In genomic region chr16:74275031-74275636, GRCh38 we compare ENCODE assay signal across 8 cellular contexts. TPM values are rescaled to one million over a fixed set of nuclear protein-coding genes. Genes with fewer than 3 reads are reported as not detected.
A peak's percentile ranks its signal among the peaks of the same experiment; 100 is the strongest.
DNase-seq lines count a peak whose midpoint lies in the region; ATAC-seq, FAIRE-seq and TF ChIP-seq lines count a peak whose summit lies in the region.

No MANE protein-coding gene starts in this region.

- no peak overlapping the region for H3K4me3 Mint-ChIP-seq in stimulated activated naive CD8-positive, alpha-beta T cell treated with anti-CD3 and anti-CD28 coated beads, Interleukin-15, amount 100 ng/mL, for 72 hours
- no peak overlapping the region for H3K4me3 Mint-ChIP-seq in activated CD4-positive, alpha-beta T cell treated with anti-CD3 and anti-CD28 coated beads, Interleukin-2, amount 10 ng/mL, durations not matched to agents 7 days and 5 days

- no peaks in the 10 kb centered on the region for H3K4me1 ChIP-seq in Loucy (ENCODE audit: insufficient read depth, low read length, poor library complexity, severe bottlenecking)
- H3K4me1 ChIP-seq in body of pancreas: peaks cover 15% of the 10 kb centered on the region
- H3K4me1 ChIP-seq in osteoblast (ENCODE audit: insufficient read depth, low read length): no peaks in the 10 kb centered on the region

- H3K36me3 Mint-ChIP-seq in activated CD4-positive, alpha-beta T cell treated with anti-CD3 and anti-CD28 coated beads, Interleukin-2, amount 10 ng/mL, durations not matched to agents 7 days and 5 days (ENCODE audit: low read depth): no peaks in the 10 kb centered on the region

- no peaks in the 10 kb centered on the region for H3F3A ChIP-seq in Loucy (ENCODE audit: low read depth)

- no peak for TF ChIP-seq POLR2A in body of pancreas (IDR thresholded peaks at IDR 0.05)

- H3K9me2 ChIP-seq in Loucy (replicated peaks; ENCODE audit: low read depth, low read length): no peaks in the 10 kb centered on the region

- no peak overlapping the region for H3K27ac Mint-ChIP-seq in stimulated activated naive CD8-positive, alpha-beta T cell treated with anti-CD3 and anti-CD28 coated beads, Interleukin-15, amount 100 ng/mL, for 72 hours
- no peak overlapping the region for H3K27ac Mint-ChIP-seq in activated CD4-positive, alpha-beta T cell treated with anti-CD3 and anti-CD28 coated beads, Interleukin-2, amount 10 ng/mL, durations not matched to agents 7 days and 5 days

- H3K4me2 ChIP-seq in Loucy (ENCODE audit: low read depth, low read length, poor library complexity, severe bottlenecking): no peak overlapping the region
- H3K4me2 ChIP-seq in osteoblast (ENCODE audit: insufficient read depth, low read length): no peak overlapping the region

- CTCF ChIA-PET in activated CD4-positive, alpha-beta T cell treated with anti-CD3 and anti-CD28 coated beads, Interleukin-2, amount 10 ng/mL, durations not matched to agents 7 days and 5 days (lab: Charles Lee): interaction anchor here (0.6 to 1.2 kb wide), 2 partner anchors 322 to 1132 kb away, joined by 3 read pairs; no protein-coding TSS in a partner anchor

- intact Hi-C loops in body of pancreas (cut with DNase I): no loop called here

- H3K79me2 ChIP-seq in Loucy (ENCODE audit: insufficient read depth, low read length): no peaks in the 10 kb centered on the region
- H3K79me2 ChIP-seq in osteoblast (ENCODE audit: insufficient read depth, low read length): no peaks in the 10 kb centered on the region

- 5 to 8% methylated on average over 2 of the region's 2 CpGs for WGBS in body of pancreas, 2 donors

- H3K9ac ChIP-seq in Loucy (ENCODE audit: low read depth, low read length, poor library complexity, severe bottlenecking): no peak overlapping the region

- H3K9me3 ChIP-seq in Loucy (ENCODE audit: insufficient read depth, low read depth, low read length) (0 out of 2 replicates have a peak, but pooled peaks cover 3% of the 10 kb centered on the region), body of pancreas (no peaks in the 10 kb centered on the region), osteoblast (ENCODE audit: low read depth, low read length) (no peaks in the 10 kb centered on the region)

- H3K27ac ChIP-seq in body of pancreas: no peak overlapping the region
- no peak overlapping the region for H3K27ac ChIP-seq in osteoblast (ENCODE audit: low read depth, low read length)

- H3K9me3 Mint-ChIP-seq in stimulated activated naive CD8-positive, alpha-beta T cell treated with anti-CD3 and anti-CD28 coated beads, Interleukin-15, amount 100 ng/mL, for 72 hours: peaks cover 0 to 6% of the 10 kb centered on the region in 2 donors
- peaks cover 4% of the 10 kb centered on the region for H3K9me3 Mint-ChIP-seq in activated CD4-positive, alpha-beta T cell treated with anti-CD3 and anti-CD28 coated beads, Interleukin-2, amount 10 ng/mL, durations not matched to agents 7 days and 5 days

- peaks cover 24% of the 10 kb centered on the region for H3K27me3 Mint-ChIP-seq in stimulated activated naive CD8-positive, alpha-beta T cell treated with anti-CD3 and anti-CD28 coated beads, Interleukin-15, amount 100 ng/mL, for 72 hours
- peaks cover 18% of the 10 kb centered on the region for H3K27me3 Mint-ChIP-seq in activated CD4-positive, alpha-beta T cell treated with anti-CD3 and anti-CD28 coated beads, Interleukin-2, amount 10 ng/mL, durations not matched to agents 7 days and 5 days

- ATAC-seq in body of pancreas: peak; percentile 47
- no peak for ATAC-seq in stimulated activated naive CD8-positive, alpha-beta T cell treated with anti-CD3 and anti-CD28 coated beads, Interleukin-15, amount 100 ng/mL, for 72 hours
- ATAC-seq in omental fat pad (ENCODE audit: low FRiP score): no peak

- DNase-seq in body of pancreas (no peak), osteoblast (ENCODE audit: insufficient read length, low spot score, missing footprints) (no peak), omental fat pad (ENCODE audit: low spot score) (no peak)
- no peak for DNase-seq in stimulated activated naive CD8-positive, alpha-beta T cell treated with anti-CD3 and anti-CD28 coated beads, Interleukin-15, amount 100 ng/mL, for 72 hours
- DNase-seq in activated CD4-positive, alpha-beta T cell treated with anti-CD3 and anti-CD28 coated beads, Interleukin-2, amount 10 ng/mL, durations not matched to agents 7 days and 5 days: no peak
- no peak for DNase-seq in activated CD4-positive, alpha-beta T cell treated with anti-CD3 and anti-CD28 coated beads for 48 hours

- H3K4me3 ChIP-seq in Loucy (ENCODE audit: low read length, poor library complexity, severe bottlenecking) (no peak overlapping the region), body of pancreas (no peak overlapping the region), osteoblast (ENCODE audit: insufficient read depth, low read length) (no peak overlapping the region)

- H3K27me3 ChIP-seq in Loucy (ENCODE audit: insufficient read depth, low read length, poor library complexity, severe bottlenecking): no peaks in the 10 kb centered on the region
- no peaks in the 10 kb centered on the region for H3K27me3 ChIP-seq in body of pancreas
- H3K27me3 ChIP-seq in osteoblast (ENCODE audit: insufficient read depth, low read length): no peaks in the 10 kb centered on the region

- FAIRE-seq in G401.6 (lab: Jason Lieb, UNC): peak; percentile 49

- H3K36me3 ChIP-seq in Loucy (ENCODE audit: insufficient read depth, low read length) (no peaks in the 10 kb centered on the region), body of pancreas (replicated peaks in 1 of 2; ENCODE audit: insufficient read depth in 1 of 2, low read depth in 2 of 2) (no peaks in the 10 kb centered on the region), osteoblast (ENCODE audit: insufficient read depth, low read length) (no peaks in the 10 kb centered on the region)

- peak; percentile 82 for TF ChIP-seq CTCF in Loucy (conservative IDR thresholded peaks at IDR 0.05; ENCODE audit: low read length)
- TF ChIP-seq CTCF in body of pancreas (IDR thresholded peaks at IDR 0.05): peak; percentile 37 to 63 (median 54)
- TF ChIP-seq CTCF in osteoblast (IDR thresholded peaks at IDR 0.05; ENCODE audit: extremely low read depth, low read depth, low read length): peak; percentile 54
- no peak for TF ChIP-seq CTCF in omental fat pad (IDR thresholded peaks at IDR 0.05)

- H3K4me1 Mint-ChIP-seq in stimulated activated naive CD8-positive, alpha-beta T cell treated with anti-CD3 and anti-CD28 coated beads, Interleukin-15, amount 100 ng/mL, for 72 hours: no peaks in the 10 kb centered on the region
- H3K4me1 Mint-ChIP-seq in activated CD4-positive, alpha-beta T cell treated with anti-CD3 and anti-CD28 coated beads, Interleukin-2, amount 10 ng/mL, durations not matched to agents 7 days and 5 days: peaks cover 5% of the 10 kb centered on the region

- POLR2A ChIA-PET in activated CD4-positive, alpha-beta T cell treated with anti-CD3 and anti-CD28 coated beads, Interleukin-2, amount 10 ng/mL, durations not matched to agents 7 days and 5 days (lab: Charles Lee): no interaction called here

- H2AFZ ChIP-seq in Loucy (ENCODE audit: low read length) (no peak overlapping the region), osteoblast (ENCODE audit: low read length) (no peak overlapping the region)

- H4K20me1 ChIP-seq in Loucy (ENCODE audit: insufficient read depth, low read length, poor library complexity, severe bottlenecking) (no peaks in the 10 kb centered on the region), osteoblast (ENCODE audit: insufficient read depth, low read length) (no peaks in the 10 kb centered on the region)

RNA-seq across cellular contexts. Expression of gene PSMD7, which starts 21.5 kb away (rescaled TPM):
- 10 to 100 TPM; 20.1 to 32.4 TPM for total RNA-seq in body of pancreas
- 64.1 and 67.8 TPM in 2 replicates for total RNA-seq in osteoblast
- 10 to 100 TPM; 91.8 to 99.0 TPM for total RNA-seq in activated CD4-positive, alpha-beta T cell treated with anti-CD3 and anti-CD28 coated beads, Interleukin-2, amount 10 ng/mL, durations not matched to agents 7 days and 5 days
- 10 to 100 TPM; 62.3 to 99.8 (median 73.3) TPM for total RNA-seq in omental fat pad

Comparison
In these comparisons a context has a peak if more than half of its experiments do, and no peak if none do; other contexts are left out.
1. CTCF ChIP-seq: peak in Loucy (single experiment), body of pancreas (7 of 7) and osteoblast (single experiment); none in omental fat pad (0 of 3).